In genomic region chr3:132083159-132083558, GRCh38 we compare ENCODE assay signal across 23 cellular contexts. TPM values are rescaled to one million over a fixed set of nuclear protein-coding genes. Genes with fewer than 3 reads are reported as not detected.
A peak's percentile ranks its signal among the peaks of the same experiment; 100 is the strongest.
DNase-seq lines count a peak whose midpoint lies in the region; ATAC-seq, FAIRE-seq and TF ChIP-seq lines count a peak whose summit lies in the region.
"Had no signal": no experiment of that assay in that cellular context is flagged by ENCODE, and none has a peak within 500 bp of the region (broad histone marks: within the 10 kb centered on the region; RNA-seq: fewer than 3 reads in every experiment).

No MANE protein-coding gene starts in this region.

- H3K27me3 Mint-ChIP-seq in Calu3 (ENCODE audit: unreplicated experiment): no peaks in the 10 kb centered on the region

- no peaks in the 10 kb centered on the region for H3K36me3 Mint-ChIP-seq in Calu3 (ENCODE audit: insufficient read depth, unreplicated experiment)
- H3K36me3 Mint-ChIP-seq: CD4-positive, alpha-beta memory T cell had no signal

- ATAC-seq in HepG2: no peak
- ATAC-seq: HCT116 had no signal

- no peak overlapping the region for H3K4me3 ChIP-seq in HUES64 (ENCODE audit: low read length)
- no peak overlapping the region for H3K4me3 ChIP-seq in HepG2 (replicated peaks in 1 of 3; ENCODE audit: insufficient read depth in 1 of 3, low read depth in 2 of 3, low read length in 3 of 3)
- H3K4me3 ChIP-seq: GM23248 had no signal

- 83% methylated on average over 3 of the region's 3 CpGs for WGBS in HUES64
- WGBS in HepG2 (ENCODE audit: low lambda C conversion rate): 1% methylated on average over 3 of the region's 3 CpGs

- peak overlapping the region; percentile 0 for H3K27ac Mint-ChIP-seq in Calu3 (ENCODE audit: unreplicated experiment)
- H3K27ac Mint-ChIP-seq: CD4-positive, alpha-beta memory T cell had no signal

- intact Hi-C loops in Calu3 (cut with micrococcal nuclease; ENCODE audit: unreplicated experiment) (loop anchor here (2.0 kb wide), 1 partner anchor 44 kb away; no protein-coding TSS in a partner anchor), HepG2 (cut with micrococcal nuclease; ENCODE audit: unreplicated experiment) (no loop called here)

- peaks cover 49% of the 10 kb centered on the region for H3K4me1 Mint-ChIP-seq in Calu3 (ENCODE audit: low read depth, unreplicated experiment)
- H3K4me1 Mint-ChIP-seq: CD4-positive, alpha-beta memory T cell had no signal

- no peak for TF ChIP-seq EP300 in HepG2 (IDR thresholded peaks at IDR 0.05; ENCODE audit: low read depth in 2 of 2, low read length in 2 of 2)
- TF ChIP-seq EP300 in HepG2 (CRISPR knock-in tag; IDR thresholded peaks at IDR 0.05; ENCODE audit: borderline replicate concordance): no peak

- H4K20me1 ChIP-seq in HepG2 (ENCODE audit: insufficient read depth, low read length): no peaks in the 10 kb centered on the region

- H3K27ac ChIP-seq in HUES64 (ENCODE audit: low read depth, low read length) (peak overlapping the region; percentile 2; the same call in 1 of the 2 replicates), HepG2 (ENCODE audit: extremely low read length, insufficient read depth, low read length) (no peak overlapping the region)
- H3K27ac ChIP-seq: GM23248 had no signal

- no TSS peak for BruUV-seq in Calu3 (replicated peaks; lab: Mats Ljungman, UMichigan)
- no TSS peak for BruUV-seq in HepG2 (replicated peaks; lab: Mats Ljungman, UMichigan)

- in situ Hi-C loops in HepG2 (cut with HindIII; ENCODE audit: extremely low pct_ligation_motif_present, low pct_unique_long_range_greater_than_20kb): no loop called here

- no peak for TF ChIP-seq POLR2A in HepG2 (IDR thresholded peaks at IDR 0.05; ENCODE audit: insufficient read depth in 1 of 2, low read depth in 2 of 2, low read length in 2 of 2)

- peaks cover 5% of the 10 kb centered on the region for H3K9me3 Mint-ChIP-seq in Calu3 (ENCODE audit: low read depth, unreplicated experiment)
- H3K9me3 Mint-ChIP-seq: H9 had no signal

- no peak overlapping the region for H3K4me2 ChIP-seq in HepG2 (ENCODE audit: low read depth, low read length)

- H2AFZ ChIP-seq in HepG2 (ENCODE audit: low read length): no peak overlapping the region
- H2AFZ ChIP-seq: GM23248 had no signal

- H3K4me3 Mint-ChIP-seq in Calu3 (ENCODE audit: low read depth, unreplicated experiment): peak overlapping the region; percentile 31
- H3K4me3 Mint-ChIP-seq: CD4-positive, alpha-beta memory T cell; H9 had no signal

- POLR2A ChIA-PET in HepG2 (lab: Yijun Ruan, JAX): no interaction called here

- no peak for TF ChIP-seq CTCF in Calu3 (IDR thresholded peaks at IDR 0.05; ENCODE audit: unreplicated experiment)
- TF ChIP-seq CTCF in HepG2 (CRISPR knock-in tag; IDR thresholded peaks at IDR 0.05): no peak

- H3K9ac ChIP-seq in HUES64 (ENCODE audit: low read depth, low read length): no peak overlapping the region
- no peak overlapping the region for H3K9ac ChIP-seq in HepG2 (ENCODE audit: insufficient read depth, low read depth, low read length)
- H3K9ac ChIP-seq: GM23248 had no signal

- CTCF ChIA-PET in Calu3 (lab: Charles Lee): interaction anchor here (0.7 to 2.1 kb wide), 6 partner anchors 45 to 604 kb away, joined by 3 to 9 read pairs (median 3); partner anchors contain the start of gene CPNE4
- CTCF ChIA-PET in HepG2 (lab: Yijun Ruan, JAX; ENCODE audit: low intra/inter-chr PET ratio, low total read pairs): no interaction called here

- no peak for FAIRE-seq in HepG2 (lab: Jason Lieb, UNC)
- FAIRE-seq: GM12891, GM18507, H1 had no signal

- no peaks in the 10 kb centered on the region for H3K36me3 ChIP-seq in HUES64 (ENCODE audit: insufficient read depth, low read length)
- H3K36me3 ChIP-seq in HepG2 (replicated peaks in 1 of 2; ENCODE audit: control insufficient read depth in 1 of 2, insufficient read depth in 2 of 2, low read length in 2 of 2): no peaks in the 10 kb centered on the region

- no peaks in the 10 kb centered on the region for H3K27me3 ChIP-seq in HUES64 (ENCODE audit: insufficient read depth, low read length)
- no peaks in the 10 kb centered on the region for H3K27me3 ChIP-seq in HepG2 (ENCODE audit: control insufficient read depth in 1 of 2, insufficient read depth in 2 of 2, low read length in 2 of 2)

- DNase-seq in Calu3: no peak
- peak; percentile 1 for DNase-seq in HepG2 (ENCODE audit: low spot score)
- DNase-seq in AG08396 (ENCODE audit: low spot score): no peak
- no peak for DNase-seq in SW 1271 (lab: John Stamatoyannopoulos, UW)
- no peak for DNase-seq in H4 (ENCODE audit: low spot score)
- DNase-seq: C1 segment of cervical spinal cord; CD4-positive, alpha-beta memory T cell; COR-L47; DMS153; DMS79 treated with DMSO at 0.1 percent for 48 hours; GF-D8 had no signal

- H3K79me2 ChIP-seq in HepG2 (ENCODE audit: insufficient read depth, low read length): no peaks in the 10 kb centered on the region

- TF ChIP-seq RAD21 in HepG2 (CRISPR knock-in tag; IDR thresholded peaks at IDR 0.05): no peak

- no peaks in the 10 kb centered on the region for H3K9me3 ChIP-seq in HUES64 (ENCODE audit: insufficient read depth, low read depth, low read length)
- H3K9me3 ChIP-seq in HepG2 (ENCODE audit: low read length): no peaks in the 10 kb centered on the region

- H3K4me1 ChIP-seq in HUES64 (ENCODE audit: insufficient read depth, low read length): peaks cover 19% of the 10 kb centered on the region
- H3K4me1 ChIP-seq in HepG2 (ENCODE audit: insufficient read depth, low read length): no peaks in the 10 kb centered on the region

TF ChIP-seq in HepG2, 621 proteins besides CTCF, POLR2A, EP300 and RAD21:
- TF ChIP-seq NFKB2 (CRISPR knock-in tag; IDR thresholded peaks at IDR 0.05; ENCODE audit: borderline replicate concordance): no peak
- TF ChIP-seq NR2F2 (IDR thresholded peaks at IDR 0.05; ENCODE audit: borderline replicate concordance, low read depth): no peak
- TF ChIP-seq SNAI1 (CRISPR knock-in tag; IDR thresholded peaks at IDR 0.05; ENCODE audit: borderline replicate concordance): no peak
- TF ChIP-seq MYC (CRISPR knock-in tag; IDR thresholded peaks at IDR 0.05; ENCODE audit: borderline replicate concordance): no peak
- no peak for TF ChIP-seq ZBTB21 (CRISPR knock-in tag; IDR thresholded peaks at IDR 0.05)
- TF ChIP-seq PRDM10 (CRISPR knock-in tag; IDR thresholded peaks at IDR 0.05; ENCODE audit: low read depth): no peak

RNA-seq across cellular contexts. Expression of gene CPNE4, which starts 48.3 kb away (rescaled TPM):
- total RNA-seq in Calu3 (2022) (23.2 and 31.1 TPM in 2 replicates), HepG2 (2016; rRNA removed; fragmentation: Illumina TruSeq; extraction: Trizol) (not detected in 2 replicates)
- 2.9 TPM for polyA plus RNA-seq in HUES64 (2013, experiment 1 of 2)
- 5.7 TPM for polyA plus RNA-seq in HUES64 (2013, experiment 2 of 2)
- total RNA-seq in HepG2 (2016; cell fraction: cytosol; rRNA removed; fragmentation: Illumina TruSeq; extraction: Trizol; ENCODE audit: low read depth): not detected in 2 replicates
- total RNA-seq in HepG2 (2016; cell fraction: insoluble cytoplasmic fraction; rRNA removed; fragmentation: Illumina TruSeq; extraction: Trizol): not detected in 2 replicates
- not detected in 2 replicates for total RNA-seq in HepG2 (2016; cell fraction: membrane; rRNA removed; fragmentation: Illumina TruSeq; extraction: Trizol)
- total RNA-seq in HepG2 (2016; cell fraction: nucleus; rRNA removed; fragmentation: Illumina TruSeq; extraction: Trizol): not detected in 2 replicates
- not detected in 2 replicates for polyA plus RNA-seq in HepG2 (2011; rRNA removed)
- polyA plus RNA-seq in HepG2 (2011; cell fraction: cytosol; rRNA removed): not detected in 2 replicates
- polyA plus RNA-seq in HepG2 (2011; cell fraction: nucleus; rRNA removed): not detected in 2 replicates
- polyA plus RNA-seq in HepG2 (2012): not detected in 2 replicates
- polyA plus RNA-seq in HepG2 (2016; cell fraction: cytosol; fragmentation: Illumina TruSeq; extraction: Trizol; ENCODE audit: low read depth): not detected in 2 replicates
- polyA plus RNA-seq in HepG2 (2016; cell fraction: insoluble cytoplasmic fraction; fragmentation: Illumina TruSeq; extraction: Trizol; ENCODE audit: low read depth): not detected in 2 replicates
- polyA plus RNA-seq in HepG2 (2016; cell fraction: membrane; fragmentation: Illumina TruSeq; extraction: Trizol; ENCODE audit: low read depth): not detected in 2 replicates
- polyA plus RNA-seq in HepG2 (2016; cell fraction: nucleus; fragmentation: Illumina TruSeq; extraction: Trizol; ENCODE audit: insufficient read depth, low read depth): not detected in 2 replicates
- polyA minus RNA-seq in HepG2 (2011; rRNA and poly(A)+ RNA removed; ENCODE audit: low replicate concordance): 0.07 TPM in 1 of 2 replicates, not detected in the other
- not detected in 2 replicates for polyA minus RNA-seq in HepG2 (2011; cell fraction: cytosol; rRNA and poly(A)+ RNA removed)
- polyA minus RNA-seq in HepG2 (2011; cell fraction: nucleus; rRNA and poly(A)+ RNA removed): not detected in 2 replicates
- 0.12 and 0.14 TPM in 2 replicates for total RNA-seq in H4 (2014; rRNA removed; shearing (Covaris generic))
- total RNA-seq: A172; CD4-positive, alpha-beta memory T cell; Daoy; G401 had no signal
- polyA plus RNA-seq: AG04450; BJ; CD4-positive, alpha-beta memory T cell had no signal

Comparison
In these comparisons a context has a peak if more than half of its experiments do, and no peak if none do; other contexts are left out.
1. RNA of gene CPNE4, which starts 48.3 kb away (total RNA-seq): 23.2 to 31.1 TPM in Calu3; 0.12 to 0.14 TPM in H4 and not detected in HepG2; every median in the first group is over 10 times any median in the second.